Comparison of ENCODE assay signal across 13 cellular contexts in genomic region chr16:3215601-3216262, GRCh38.
A peak's percentile ranks its signal among the peaks of the same experiment; 100 is the strongest.
DNase-seq lines count a peak whose midpoint lies in the region; ATAC-seq, FAIRE-seq and TF ChIP-seq lines count a peak whose summit lies in the region.
"Had no signal": no experiment of that assay in that cellular context is flagged by ENCODE, and none has a peak within 500 bp of the region (broad histone marks: within the 10 kb centered on the region; RNA-seq: fewer than 3 reads in every experiment).

No MANE protein-coding gene starts in this region.

- H3K27me3 Mint-ChIP-seq in effector memory CD8-positive, alpha-beta T cell, result no peaks in the 10 kb centered on the region

- H3K4me3 Mint-ChIP-seq in effector memory CD8-positive, alpha-beta T cell, result peak overlapping the region; percentile 65 to 76

- no peak for ATAC-seq in effector memory CD8-positive, alpha-beta T cell (replicated peaks)
- no peak for ATAC-seq in SK-N-SH treated with all-trans-retinoic acid at 6 μM for 48 hours

- peak; percentile 90 for FAIRE-seq in urothelium cell line (lab: Jason Lieb, UNC)

- in situ Hi-C loops in GM13977 (cut with MboI; ENCODE audit: low pct_unique_long_range_greater_than_20kb, low sequenced_read_pairs, unreplicated experiment), result no loop called here

- no peaks in the 10 kb centered on the region for H3K9me3 Mint-ChIP-seq in effector memory CD8-positive, alpha-beta T cell

- peaks cover 18% of the 10 kb centered on the region for H3K36me3 Mint-ChIP-seq in effector memory CD8-positive, alpha-beta T cell (ENCODE audit: insufficient read depth)

- no peak for TF ChIP-seq CTCF in GM13977 (IDR thresholded peaks at IDR 0.05; ENCODE audit: extremely low read depth, insufficient read depth, missing control alignments)

- H3K27ac Mint-ChIP-seq in effector memory CD8-positive, alpha-beta T cell, result peak overlapping the region; percentile 92 to 96

- peaks cover 22 to 32% of the 10 kb centered on the region in 2 donors for H3K4me1 Mint-ChIP-seq in effector memory CD8-positive, alpha-beta T cell (ENCODE audit: low read depth in 2 of 2)

- peak; percentile 7 for DNase-seq in stimulated activated CD4-positive, alpha-beta T cell treated with anti-CD3 and anti-CD28 coated beads, Interleukin-4, amount 100 ng/mL, for 24 hours
- no peak for DNase-seq in stimulated activated CD4-positive, alpha-beta T cell treated with anti-CD3 and anti-CD28 coated beads, Interleukin-15, amount 100 ng/mL, for 24 hours
- DNase-seq in activated CD4-positive, alpha-beta T cell treated with anti-CD3 and anti-CD28 coated beads, Interleukin-2, amount 50 U/mL, for 48 hours, result peak; percentile 20
- DNase-seq in effector memory CD8-positive, alpha-beta T cell, result no peak
- DNase-seq in urothelium cell line (ENCODE audit: low spot score), result no peak
- DNase-seq in UCSD-AML1 (lab: John Stamatoyannopoulos, UW; ENCODE audit: unreplicated experiment), result no peak
- no peak for DNase-seq in GM13977 (ENCODE audit: low spot score)
- DNase-seq: DMS53; mucosa of descending colon; NK-92 treated with Interleukin-12 subunit alpha and Interleukin-12 subunit beta, amount 100 ng/mL, for 24 hours; upper lobe of right lung; WERI-Rb-1 had no signal

TF ChIP-seq in SK-N-SH treated with all-trans-retinoic acid at 6 μM for 48 hours, 23 proteins besides CTCF, POLR2A, EP300 and RAD21:
- TF ChIP-seq BACH2 (CRISPR knock-in tag; IDR thresholded peaks at IDR 0.05; ENCODE audit: borderline replicate concordance) (no peak), ZC3H10 (CRISPR knock-in tag; IDR thresholded peaks at IDR 0.05) (no peak), ZFP3 (CRISPR knock-in tag; IDR thresholded peaks at IDR 0.05) (no peak), ZFP30 (CRISPR knock-in tag; IDR thresholded peaks at IDR 0.05) (no peak), OSR1 (CRISPR knock-in tag; IDR thresholded peaks at IDR 0.05) (no peak), ESRRG (CRISPR knock-in tag; IDR thresholded peaks at IDR 0.05) (no peak), ZNF70 (CRISPR knock-in tag; IDR thresholded peaks at IDR 0.05) (no peak), ZNF8 (CRISPR knock-in tag; IDR thresholded peaks at IDR 0.05) (no peak)

Comparison
In these comparisons a context has a peak if more than half of its experiments do, and no peak if none do; other contexts are left out.
1. DNase-seq: peak in stimulated activated CD4-positive, alpha-beta T cell treated with anti-CD3 and anti-CD28 coated beads, Interleukin-4, amount 100 ng/mL, for 24 hours (single experiment) and activated CD4-positive, alpha-beta T cell treated with anti-CD3 and anti-CD28 coated beads, Interleukin-2, amount 50 U/mL, for 48 hours (2 of 2); none in stimulated activated CD4-positive, alpha-beta T cell treated with anti-CD3 and anti-CD28 coated beads, Interleukin-15, amount 100 ng/mL, for 24 hours (single experiment), effector memory CD8-positive, alpha-beta T cell (0 of 3), urothelium cell line (single experiment), UCSD-AML1 (single experiment) and GM13977 (single experiment).